Comparison of ENCODE assay signal across 1 cellular context in the genomic region with DNA sequence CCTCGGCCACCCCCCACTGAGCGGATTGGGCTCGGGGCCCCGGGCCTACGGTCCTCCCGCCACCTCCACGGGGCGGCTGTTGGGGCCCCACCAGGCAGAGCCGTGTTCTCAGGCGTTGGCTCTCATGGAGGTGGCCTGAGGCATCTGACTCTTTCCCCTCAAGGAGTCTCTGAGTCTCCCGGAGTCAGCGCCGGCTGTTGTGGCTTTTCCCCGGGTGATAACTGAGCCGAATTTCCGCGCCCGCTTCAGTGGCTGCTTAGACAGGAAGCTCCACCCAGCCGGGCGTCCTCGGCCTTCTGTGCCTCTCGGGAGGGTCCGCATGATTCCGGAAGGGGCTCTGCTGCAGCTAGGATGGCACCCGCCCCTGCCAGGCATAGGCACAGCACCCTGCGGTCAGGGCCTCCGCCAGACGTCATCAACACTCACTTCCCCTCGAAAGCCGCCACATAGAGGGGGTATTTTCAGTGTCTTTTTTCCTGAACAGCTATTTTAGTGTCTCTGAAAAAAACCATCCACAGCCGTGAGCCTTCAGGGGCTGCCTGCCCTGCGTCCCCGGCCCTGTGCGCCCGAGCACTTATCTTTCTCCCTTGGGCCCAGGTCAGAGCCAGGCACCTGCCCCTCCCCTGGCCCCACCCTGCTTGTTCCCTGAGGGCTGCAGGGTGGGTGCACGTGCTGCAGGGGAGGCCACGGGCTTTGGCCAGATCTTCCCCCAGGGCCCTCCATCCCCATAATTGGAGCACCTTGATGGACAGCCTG.
TF ChIP-seq lines count a peak whose summit lies in the region.

No MANE protein-coding gene starts in this region.

TF ChIP-seq in WTC11, 78 proteins besides CTCF, POLR2A, EP300 and RAD21 (continued from another document):
- TF ChIP-seq, protein P1, sequence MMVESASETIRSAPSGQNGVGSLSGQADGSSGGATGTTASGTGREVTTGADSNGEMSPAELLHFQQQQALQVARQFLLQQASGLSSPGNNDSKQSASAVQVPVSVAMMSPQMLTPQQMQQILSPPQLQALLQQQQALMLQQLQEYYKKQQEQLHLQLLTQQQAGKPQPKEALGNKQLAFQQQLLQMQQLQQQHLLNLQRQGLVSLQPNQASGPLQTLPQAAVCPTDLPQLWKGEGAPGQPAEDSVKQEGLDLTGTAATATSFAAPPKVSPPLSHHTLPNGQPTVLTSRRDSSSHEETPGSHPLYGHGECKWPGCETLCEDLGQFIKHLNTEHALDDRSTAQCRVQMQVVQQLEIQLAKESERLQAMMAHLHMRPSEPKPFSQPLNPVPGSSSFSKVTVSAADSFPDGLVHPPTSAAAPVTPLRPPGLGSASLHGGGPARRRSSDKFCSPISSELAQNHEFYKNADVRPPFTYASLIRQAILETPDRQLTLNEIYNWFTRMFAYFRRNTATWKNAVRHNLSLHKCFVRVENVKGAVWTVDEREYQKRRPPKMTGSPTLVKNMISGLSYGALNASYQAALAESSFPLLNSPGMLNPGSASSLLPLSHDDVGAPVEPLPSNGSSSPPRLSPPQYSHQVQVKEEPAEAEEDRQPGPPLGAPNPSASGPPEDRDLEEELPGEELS (CRISPR knock-in tag; IDR thresholded peaks at IDR 0.05): no peak
- TF ChIP-seq, protein P2, sequence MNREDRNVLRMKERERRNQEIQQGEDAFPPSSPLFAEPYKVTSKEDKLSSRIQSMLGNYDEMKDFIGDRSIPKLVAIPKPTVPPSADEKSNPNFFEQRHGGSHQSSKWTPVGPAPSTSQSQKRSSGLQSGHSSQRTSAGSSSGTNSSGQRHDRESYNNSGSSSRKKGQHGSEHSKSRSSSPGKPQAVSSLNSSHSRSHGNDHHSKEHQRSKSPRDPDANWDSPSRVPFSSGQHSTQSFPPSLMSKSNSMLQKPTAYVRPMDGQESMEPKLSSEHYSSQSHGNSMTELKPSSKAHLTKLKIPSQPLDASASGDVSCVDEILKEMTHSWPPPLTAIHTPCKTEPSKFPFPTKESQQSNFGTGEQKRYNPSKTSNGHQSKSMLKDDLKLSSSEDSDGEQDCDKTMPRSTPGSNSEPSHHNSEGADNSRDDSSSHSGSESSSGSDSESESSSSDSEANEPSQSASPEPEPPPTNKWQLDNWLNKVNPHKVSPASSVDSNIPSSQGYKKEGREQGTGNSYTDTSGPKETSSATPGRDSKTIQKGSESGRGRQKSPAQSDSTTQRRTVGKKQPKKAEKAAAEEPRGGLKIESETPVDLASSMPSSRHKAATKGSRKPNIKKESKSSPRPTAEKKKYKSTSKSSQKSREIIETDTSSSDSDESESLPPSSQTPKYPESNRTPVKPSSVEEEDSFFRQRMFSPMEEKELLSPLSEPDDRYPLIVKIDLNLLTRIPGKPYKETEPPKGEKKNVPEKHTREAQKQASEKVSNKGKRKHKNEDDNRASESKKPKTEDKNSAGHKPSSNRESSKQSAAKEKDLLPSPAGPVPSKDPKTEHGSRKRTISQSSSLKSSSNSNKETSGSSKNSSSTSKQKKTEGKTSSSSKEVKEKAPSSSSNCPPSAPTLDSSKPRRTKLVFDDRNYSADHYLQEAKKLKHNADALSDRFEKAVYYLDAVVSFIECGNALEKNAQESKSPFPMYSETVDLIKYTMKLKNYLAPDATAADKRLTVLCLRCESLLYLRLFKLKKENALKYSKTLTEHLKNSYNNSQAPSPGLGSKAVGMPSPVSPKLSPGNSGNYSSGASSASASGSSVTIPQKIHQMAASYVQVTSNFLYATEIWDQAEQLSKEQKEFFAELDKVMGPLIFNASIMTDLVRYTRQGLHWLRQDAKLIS (CRISPR knock-in tag; IDR thresholded peaks at IDR 0.05; ENCODE audit: borderline replicate concordance): no peak
- TF ChIP-seq ZNF396 (CRISPR knock-in tag; IDR thresholded peaks at IDR 0.05; ENCODE audit: borderline replicate concordance): no peak
- no peak for TF ChIP-seq SP1 (CRISPR knock-in tag; conservative IDR thresholded peaks at IDR 0.05)
- TF ChIP-seq KAT7 (CRISPR knock-in tag; IDR thresholded peaks at IDR 0.05; ENCODE audit: borderline replicate concordance): no peak
- no peak for TF ChIP-seq GABPB1 (CRISPR knock-in tag; IDR thresholded peaks at IDR 0.05)
- TF ChIP-seq, protein P3, sequence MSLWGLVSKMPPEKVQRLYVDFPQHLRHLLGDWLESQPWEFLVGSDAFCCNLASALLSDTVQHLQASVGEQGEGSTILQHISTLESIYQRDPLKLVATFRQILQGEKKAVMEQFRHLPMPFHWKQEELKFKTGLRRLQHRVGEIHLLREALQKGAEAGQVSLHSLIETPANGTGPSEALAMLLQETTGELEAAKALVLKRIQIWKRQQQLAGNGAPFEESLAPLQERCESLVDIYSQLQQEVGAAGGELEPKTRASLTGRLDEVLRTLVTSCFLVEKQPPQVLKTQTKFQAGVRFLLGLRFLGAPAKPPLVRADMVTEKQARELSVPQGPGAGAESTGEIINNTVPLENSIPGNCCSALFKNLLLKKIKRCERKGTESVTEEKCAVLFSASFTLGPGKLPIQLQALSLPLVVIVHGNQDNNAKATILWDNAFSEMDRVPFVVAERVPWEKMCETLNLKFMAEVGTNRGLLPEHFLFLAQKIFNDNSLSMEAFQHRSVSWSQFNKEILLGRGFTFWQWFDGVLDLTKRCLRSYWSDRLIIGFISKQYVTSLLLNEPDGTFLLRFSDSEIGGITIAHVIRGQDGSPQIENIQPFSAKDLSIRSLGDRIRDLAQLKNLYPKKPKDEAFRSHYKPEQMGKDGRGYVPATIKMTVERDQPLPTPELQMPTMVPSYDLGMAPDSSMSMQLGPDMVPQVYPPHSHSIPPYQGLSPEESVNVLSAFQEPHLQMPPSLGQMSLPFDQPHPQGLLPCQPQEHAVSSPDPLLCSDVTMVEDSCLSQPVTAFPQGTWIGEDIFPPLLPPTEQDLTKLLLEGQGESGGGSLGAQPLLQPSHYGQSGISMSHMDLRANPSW (CRISPR knock-in tag; conservative IDR thresholded peaks at IDR 0.05; ENCODE audit: low read depth): no peak
